In the genomic region with DNA sequence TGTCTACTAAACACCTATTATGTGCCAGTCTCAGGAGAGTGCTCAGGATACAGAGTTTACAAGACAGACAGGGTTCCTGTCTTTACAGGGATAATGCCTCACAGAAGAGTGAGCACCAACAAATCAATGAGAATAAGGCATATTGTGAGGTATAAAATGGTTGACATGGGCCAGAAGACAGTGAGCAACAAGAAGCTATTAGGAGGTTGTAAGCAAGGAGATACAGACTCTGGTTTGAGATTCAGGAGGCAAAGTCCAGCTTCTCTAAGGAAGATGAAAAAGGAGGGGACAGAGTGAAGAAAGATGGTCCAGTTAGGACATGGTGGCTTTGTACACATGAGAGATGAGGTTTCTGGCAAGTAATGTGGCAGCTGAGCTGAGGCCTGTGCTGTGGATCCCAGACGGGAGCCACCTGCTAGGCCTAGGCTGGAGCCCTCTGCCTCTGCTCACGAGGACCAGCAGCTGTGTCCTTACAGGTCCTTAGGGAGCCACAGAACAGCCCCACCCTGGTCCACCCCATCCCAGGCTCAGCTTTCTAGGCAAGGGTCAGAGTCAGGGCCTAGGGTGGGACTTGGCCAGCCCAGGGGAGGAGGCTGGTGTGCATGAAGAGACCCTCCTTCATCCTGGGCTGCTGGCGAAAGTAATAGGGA, we compare ENCODE assay signal across 14 cellular contexts.
DNase-seq lines count a peak whose midpoint lies in the region; ATAC-seq and TF ChIP-seq lines count a peak whose summit lies in the region.
"Had no signal": no experiment of that assay in that cellular context is flagged by ENCODE, and none has a peak within 500 bp of the region (broad histone marks: within the 10 kb centered on the region; RNA-seq: fewer than 3 reads in every experiment).

No MANE protein-coding gene starts in this region.

- H3K4me2 ChIP-seq in DOHH2 (ENCODE audit: low read length): 0 out of 2 replicates have a peak overlapping the region, but pooled peaks have one; percentile 71
- no peak overlapping the region for H3K4me2 ChIP-seq in OCI-LY7 (ENCODE audit: low read length)

- TF ChIP-seq CTCF in DOHH2 (IDR thresholded peaks at IDR 0.05; ENCODE audit: low read depth, low read length, poor library complexity, severe bottlenecking) (no peak), OCI-LY7 (conservative IDR thresholded peaks at IDR 0.05; ENCODE audit: low read length) (no peak), left ventricle myocardium inferior (IDR thresholded peaks at IDR 0.05; ENCODE audit: borderline replicate concordance) (no peak)

- H3K79me2 ChIP-seq in DOHH2 (ENCODE audit: control insufficient read depth, low read length) (no peaks in the 10 kb centered on the region), OCI-LY7 (ENCODE audit: insufficient read depth, low read depth, low read length) (no peaks in the 10 kb centered on the region)
- H3K79me2 ChIP-seq: parathyroid adenoma had no signal

- peak overlapping the region; percentile 17; the same call in 1 of the 2 replicates for H2AFZ ChIP-seq in OCI-LY7 (ENCODE audit: low read length)
- H2AFZ ChIP-seq: parathyroid adenoma had no signal

- peaks cover 39% of the 10 kb centered on the region for H3F3A ChIP-seq in DOHH2 (ENCODE audit: control insufficient read depth, insufficient read depth)

- H3K4me3 ChIP-seq in DOHH2 (ENCODE audit: low read length): no peak overlapping the region
- H3K4me3 ChIP-seq in OCI-LY7 (ENCODE audit: low read depth, low read length, poor library complexity, severe bottlenecking): no peak overlapping the region
- H3K4me3 ChIP-seq in left ventricle myocardium inferior: no peak overlapping the region
- H3K4me3 ChIP-seq in skeletal muscle tissue (ENCODE audit: low read length in 3 of 3): no peak overlapping the region
- H3K4me3 ChIP-seq: stomach had no signal

- no peak overlapping the region for H3K27ac ChIP-seq in DOHH2 (ENCODE audit: low read depth, low read length)
- H3K27ac ChIP-seq in OCI-LY7 (ENCODE audit: low read depth, low read length, poor library complexity, severe bottlenecking): no peak overlapping the region
- peak overlapping the region; percentile 79 for H3K27ac ChIP-seq in left ventricle myocardium inferior (replicated peaks)
- H3K27ac ChIP-seq in skeletal muscle tissue (ENCODE audit: low read depth, low read length): peak overlapping the region; percentile 40
- H3K27ac ChIP-seq: parathyroid adenoma, stomach had no signal

- H3K4me1 ChIP-seq in DOHH2 (ENCODE audit: control insufficient read depth, low read length) (peaks cover 88% of the 10 kb centered on the region), OCI-LY7 (ENCODE audit: insufficient read depth, low read length, poor library complexity, severe bottlenecking) (peaks cover 77% of the 10 kb centered on the region), left ventricle myocardium inferior (peaks cover 5% of the 10 kb centered on the region), skeletal muscle tissue (ENCODE audit: control insufficient read depth in 3 of 3, insufficient read depth in 3 of 3, low read length in 3 of 3) (peaks cover 2 to 7% (median 3%) of the 10 kb centered on the region in 3 donors)
- H3K4me1 ChIP-seq: parathyroid adenoma had no signal

- no peak overlapping the region for H3K9ac ChIP-seq in skeletal muscle tissue (ENCODE audit: low read depth in 1 of 3, low read length in 3 of 3)
- H3K9ac ChIP-seq: parathyroid adenoma had no signal

- H3K36me3 ChIP-seq in DOHH2 (ENCODE audit: control insufficient read depth, low read length) (peaks cover 10% of the 10 kb centered on the region; the same call in 1 of the 2 replicates), OCI-LY7 (ENCODE audit: insufficient read depth, low read length) (peaks cover 9% of the 10 kb centered on the region; the same call in 1 of the 2 replicates), left ventricle myocardium inferior (no peaks in the 10 kb centered on the region), skeletal muscle tissue (ENCODE audit: control insufficient read depth in 3 of 3, insufficient read depth in 3 of 3, low read length in 3 of 3) (no peaks in the 10 kb centered on the region)
- H3K36me3 ChIP-seq: stomach had no signal

- DNase-seq in OCI-LY7 (ENCODE audit: low spot score): peak; percentile 58
- DNase-seq in left ventricle myocardium inferior: peak; percentile 57
- no peak for DNase-seq in NOMO-1 treated with DMSO at 0.1 percent for 48 hours (lab: John Stamatoyannopoulos, UW; ENCODE audit: unreplicated experiment)
- no peak for DNase-seq in NCI-H748 (lab: John Stamatoyannopoulos, UW; ENCODE audit: unreplicated experiment)
- DNase-seq: CD4-positive, alpha-beta T cell; cortex of kidney; erythroblast; NCI-H187; stimulated activated CD4-positive, alpha-beta T cell treated with anti-CD3 and anti-CD28 coated beads, Interleukin-12 subunit alpha, Interleukin-12 subunit beta, amount 100 ng/mL, for 4 hours; stomach had no signal

- no peak for ATAC-seq in GM19467 (IDR thresholded peaks at IDR 0.05; ENCODE audit: unreplicated experiment)

- intact Hi-C loops in OCI-LY7 (cut with micrococcal nuclease; ENCODE audit: unreplicated experiment): loop anchor here (1.0 kb wide), 1 partner anchor 49 kb away; no protein-coding TSS in a partner anchor
- intact Hi-C loops in left ventricle myocardium inferior (cut with micrococcal nuclease): no loop called here

- no peaks in the 10 kb centered on the region for H3K27me3 ChIP-seq in DOHH2 (ENCODE audit: control insufficient read depth, low read length)
- peaks cover 73% of the 10 kb centered on the region for H3K27me3 ChIP-seq in left ventricle myocardium inferior (ENCODE audit: low read depth)
- peaks cover 5 to 18% (median 10%) of the 10 kb centered on the region in 3 donors for H3K27me3 ChIP-seq in skeletal muscle tissue (ENCODE audit: control insufficient read depth in 3 of 3, insufficient read depth in 3 of 3, low read length in 3 of 3)

- CTCF ChIA-PET in OCI-LY7 (lab: Charles Lee; ENCODE audit: unreplicated experiment): interaction anchor here (0.7 to 1.4 kb wide), 4 partner anchors 9 to 414 kb away, joined by 3 to 5 read pairs (median 4); no protein-coding TSS in a partner anchor

- POLR2A ChIA-PET in OCI-LY7 (lab: Charles Lee): interaction anchor here (1.3 to 4.2 kb wide), 2 partner anchors 23 to 49 kb away, joined by 4 to 12 read pairs; no protein-coding TSS in a partner anchor

- H3K9me2 ChIP-seq in DOHH2 (replicated peaks; ENCODE audit: control insufficient read depth, low read length): no peaks in the 10 kb centered on the region
- H3K9me2 ChIP-seq in OCI-LY7 (ENCODE audit: insufficient read depth, low read length): no peaks in the 10 kb centered on the region

- no TSS peak for BruUV-seq in OCI-LY7 (replicated peaks; lab: Mats Ljungman, UMichigan)

- H4K20me1 ChIP-seq in DOHH2 (ENCODE audit: control insufficient read depth, insufficient read depth, low read depth, low read length) (no peaks in the 10 kb centered on the region), OCI-LY7 (ENCODE audit: insufficient read depth, low read length) (no peaks in the 10 kb centered on the region)

- H3K9me3 ChIP-seq in DOHH2 (ENCODE audit: control insufficient read depth, insufficient read depth, low read length) (peaks cover 9% of the 10 kb centered on the region; the same call in 1 of the 2 replicates), OCI-LY7 (ENCODE audit: low read length) (peaks cover 13% of the 10 kb centered on the region; the same call in 1 of the 2 replicates), left ventricle myocardium inferior (replicated peaks) (peaks cover 14% of the 10 kb centered on the region), skeletal muscle tissue (ENCODE audit: control insufficient read depth in 3 of 3, low read length in 3 of 3) (peaks cover 0 to 4% (median 0%) of the 10 kb centered on the region in 3 donors)

Comparison
In these comparisons a context has a peak if more than half of its experiments do, and no peak if none do; other contexts are left out.
1. H3K27ac ChIP-seq: peak in left ventricle myocardium inferior (single experiment) and skeletal muscle tissue (single experiment); none in DOHH2 (single experiment) and OCI-LY7 (single experiment).
2. DNase-seq: peak in OCI-LY7 (single experiment) and left ventricle myocardium inferior (single experiment); none in NOMO-1 treated with DMSO at 0.1 percent for 48 hours (single experiment) and NCI-H748 (single experiment).